ENCODE assay signal across 31 cellular contexts in genomic region chr6:6074190-6074589, GRCh38.
"Had no signal": no experiment of that assay in that cellular context is flagged by ENCODE, and none has a peak within 500 bp of the region (broad histone marks: within the 10 kb centered on the region; RNA-seq: fewer than 3 reads in every experiment).

No MANE protein-coding gene starts in this region.

- H3K27me3 ChIP-seq: body of pancreas, foreskin keratinocyte, gastrocnemius medialis, hepatocyte had no signal

- H3K4me2 ChIP-seq: hepatocyte had no signal

- H3K79me2 ChIP-seq: hepatocyte had no signal

- H2AFZ ChIP-seq: hepatocyte had no signal

- ATAC-seq: activated CD4-positive, CD25-positive, alpha-beta regulatory T cell treated with anti-CD3 and anti-CD28 coated beads, Interleukin-2, amount 50 U/mL, for 24 hours; activated CD8-positive, alpha-beta T cell treated with anti-CD3 and anti-CD28 coated beads for 36 hours; activated T-cell treated with anti-CD3 and anti-CD28 coated beads, Interleukin-2, amount 50 U/mL, for 4 hours; activated T-helper 17 cell treated with anti-CD3 and anti-CD28 coated beads, Interleukin-2, amount 50 U/mL, for 72 hours; body of pancreas; effector memory CD8-positive, alpha-beta T cell; foreskin keratinocyte; gastrocnemius medialis; heart right ventricle; T-helper 17 cell; WTC11 had no signal

- H3K4me1 ChIP-seq: body of pancreas, esophagus muscularis mucosa, foreskin keratinocyte, gastrocnemius medialis, heart right ventricle had no signal

- DNase-seq: activated CD4-positive, alpha-beta T cell treated with anti-CD3 and anti-CD28 coated beads for 48 hours; activated CD4-positive, alpha-beta T cell treated with anti-CD3 and anti-CD28 coated beads, Interleukin-2, amount 50 U/mL, for 1 hour; activated CD4-positive, alpha-beta T cell treated with anti-CD3 and anti-CD28 coated beads, Interleukin-2, amount 50 U/mL, for 48 hours; activated CD8-positive, alpha-beta memory T cell treated with anti-CD3 and anti-CD28 coated beads for 24 hours; activated CD8-positive, alpha-beta T cell treated with anti-CD3 and anti-CD28 coated beads for 36 hours; activated effector memory CD4-positive, alpha-beta T cell treated with Interleukin-2 at 50 U/mL for 16 hours; activated gamma-delta T cell treated with Interleukin-2 at 50 U/mL for 16 hours; activated naive CD4-positive, alpha-beta T cell treated with anti-CD3 and anti-CD28 coated beads, Interleukin-2, amount 50 U/mL, for 16 hours; activated naive CD4-positive, alpha-beta T cell treated with Interleukin-2 at 50 U/mL for 16 hours; activated T-cell treated with anti-CD3 and anti-CD28 coated beads, Interleukin-2, amount 50 U/mL, for 4 hours; amygdala; aorta; body of pancreas; caudate nucleus; cortex of kidney; dermis blood vessel endothelial cell; effector CD4-positive, alpha-beta T cell; effector memory CD8-positive, alpha-beta T cell; erythroblast; foreskin keratinocyte; gastrocnemius medialis; heart right ventricle; T-helper 1 cell; T-helper 17 cell; T1000 had no signal

- H3K36me3 ChIP-seq: esophagus muscularis mucosa, gastrocnemius medialis, heart right ventricle had no signal

- H3K4me3 ChIP-seq: body of pancreas, esophagus muscularis mucosa, gastrocnemius medialis, heart right ventricle, hepatocyte had no signal

- H3K27ac ChIP-seq: body of pancreas, esophagus muscularis mucosa, foreskin keratinocyte, gastrocnemius medialis, heart right ventricle, hepatocyte, VCaP had no signal

- H3K9me3 ChIP-seq: body of pancreas, esophagus muscularis mucosa, gastrocnemius medialis had no signal
